In genomic region chr7:106486331-106486730, GRCh38 we compare ENCODE assay signal across 14 cellular contexts.
DNase-seq lines count a peak whose midpoint lies in the region; ATAC-seq, FAIRE-seq and TF ChIP-seq lines count a peak whose summit lies in the region.
"Had no signal": no experiment of that assay in that cellular context is flagged by ENCODE, and none has a peak within 500 bp of the region (broad histone marks: within the 10 kb centered on the region; RNA-seq: fewer than 3 reads in every experiment).

No MANE protein-coding gene starts in this region.

- DNase-seq in activated T-cell treated with anti-CD3 and anti-CD28 coated beads, Interleukin-2, amount 50 U/mL, for 24 hours = no peak
- no peak for DNase-seq in activated T-cell treated with anti-CD3 and anti-CD28 coated beads, Interleukin-2, amount 50 U/mL, for 72 hours
- DNase-seq in K562 (ENCODE audit: extremely low read depth in 1 of 4, low spot score in 3 of 4) (no peak), left kidney (ENCODE audit: low read depth, low spot score) (peak; percentile 58), upper lobe of right lung (no peak)
- DNase-seq in activated CD4-positive, alpha-beta T cell treated with anti-CD3 and anti-CD28 coated beads, Interleukin-2, amount 50 U/mL, for 1 hour = no peak
- no peak for DNase-seq in activated CD4-positive, alpha-beta T cell treated with anti-CD3 and anti-CD28 coated beads for 48 hours
- DNase-seq: activated B cell treated with CpG ODN at 0.5 μM for 24 hours, NCI-H2227 treated with DMSO at 0.1 percent for 48 hours had no signal

- no peak overlapping the region for H3K4me3 ChIP-seq in K562
- no peak overlapping the region for H3K4me3 ChIP-seq in upper lobe of right lung
- H3K4me3 ChIP-seq: neural progenitor cell, tibial nerve had no signal

- TF ChIP-seq POLR2A in K562 (conservative IDR thresholded peaks at IDR 0.05) = no peak

- H3K27ac ChIP-seq in K562 (ENCODE audit: extremely low read depth, low read depth, low read length) (no peak overlapping the region), upper lobe of right lung (peak overlapping the region; percentile 18)
- H3K27ac ChIP-seq: 22Rv1, KMS-11, neural progenitor cell had no signal

- no peak overlapping the region for H3K9ac ChIP-seq in K562 (ENCODE audit: insufficient read depth in 1 of 2, low read depth in 2 of 2, low read length in 2 of 2)
- H3K9ac ChIP-seq: KMS-11, neural progenitor cell had no signal

- FAIRE-seq in K562 (lab: Jason Lieb, UNC) = no peak

- CTCF ChIA-PET in K562 (lab: Yijun Ruan, JAX; ENCODE audit: low intra/inter-chr PET ratio) = no interaction called here

- H3K79me2 ChIP-seq in K562 (ENCODE audit: control insufficient read depth, insufficient read depth, low read length) = no peaks in the 10 kb centered on the region

- intact Hi-C loops in K562 (cut with micrococcal nuclease) = no loop called here
- intact Hi-C loops in upper lobe of right lung (cut with DNase I) = no loop called here

- H3K4me1 Mint-ChIP-seq in activated T-cell treated with anti-CD3 and anti-CD28 coated beads, Interleukin-2, amount 50 U/mL, for 24 hours (ENCODE audit: low read depth) = peaks cover 54% of the 10 kb centered on the region
- peaks cover 61% of the 10 kb centered on the region for H3K4me1 Mint-ChIP-seq in activated T-cell treated with anti-CD3 and anti-CD28 coated beads, Interleukin-2, amount 50 U/mL, for 72 hours (ENCODE audit: low read depth)
- peaks cover 6% of the 10 kb centered on the region for H3K4me1 Mint-ChIP-seq in stimulated activated memory B cell treated with anti-CD40 and anti-IgM and Interleukin-4, amounts not matched to agents 10 μg/mL and 1 μg/mL and 100 μg/mL, for 72 hours
- H3K4me1 Mint-ChIP-seq: activated B cell treated with CpG ODN at 0.5 μM for 24 hours had no signal

- H3K27me3 Mint-ChIP-seq in activated T-cell treated with anti-CD3 and anti-CD28 coated beads, Interleukin-2, amount 50 U/mL, for 24 hours = peaks cover 2% of the 10 kb centered on the region
- H3K27me3 Mint-ChIP-seq in activated T-cell treated with anti-CD3 and anti-CD28 coated beads, Interleukin-2, amount 50 U/mL, for 72 hours (ENCODE audit: low read depth) = peaks cover 38% of the 10 kb centered on the region
- H3K27me3 Mint-ChIP-seq in stimulated activated memory B cell treated with anti-CD40 and anti-IgM and Interleukin-4, amounts not matched to agents 10 μg/mL and 1 μg/mL and 100 μg/mL, for 72 hours = peaks cover 26% of the 10 kb centered on the region

- 41% methylated on average over 3 of the region's 3 CpGs for WGBS in K562 (ENCODE audit: insufficient coverage, low coverage, missing lambda C conversion rate)

- H2AFZ ChIP-seq in K562 (ENCODE audit: low read depth, low read length) = peak overlapping the region; percentile 44; the same call in 1 of the 2 replicates
- H2AFZ ChIP-seq: neural progenitor cell had no signal

- H3K4me1 ChIP-seq in K562 (replicated peaks in 1 of 2; ENCODE audit: control insufficient read depth in 2 of 2, insufficient read depth in 2 of 2, low read length in 2 of 2) (peaks cover 7 to 15% of the 10 kb centered on the region in 2 experiments; a peak in 3 of 5 replicates), upper lobe of right lung (peaks cover 23% of the 10 kb centered on the region)
- H3K4me1 ChIP-seq: neural progenitor cell had no signal

- H3K9me3 ChIP-seq in K562 (replicated peaks; ENCODE audit: control insufficient read depth, insufficient read depth, low read depth, low read length) (peaks cover 10% of the 10 kb centered on the region; the same call in 1 of the 2 replicates), upper lobe of right lung (no peaks in the 10 kb centered on the region)
- H3K9me3 ChIP-seq: tibial nerve had no signal

- no peaks in the 10 kb centered on the region for H4K20me1 ChIP-seq in K562 (replicated peaks; ENCODE audit: control insufficient read depth, insufficient read depth, low read length)

- H3K36me3 ChIP-seq in K562 (ENCODE audit: control insufficient read depth, insufficient read depth, low read length) = no peaks in the 10 kb centered on the region
- no peaks in the 10 kb centered on the region for H3K36me3 ChIP-seq in upper lobe of right lung
- H3K36me3 ChIP-seq: neural progenitor cell, tibial nerve had no signal

- H3K27ac Mint-ChIP-seq in activated T-cell treated with anti-CD3 and anti-CD28 coated beads, Interleukin-2, amount 50 U/mL, for 24 hours = peak overlapping the region; percentile 96
- H3K27ac Mint-ChIP-seq in activated T-cell treated with anti-CD3 and anti-CD28 coated beads, Interleukin-2, amount 50 U/mL, for 72 hours = no peak overlapping the region
- no peak overlapping the region for H3K27ac Mint-ChIP-seq in stimulated activated memory B cell treated with anti-CD40 and anti-IgM and Interleukin-4, amounts not matched to agents 10 μg/mL and 1 μg/mL and 100 μg/mL, for 72 hours
- H3K27ac Mint-ChIP-seq: activated B cell treated with CpG ODN at 0.5 μM for 24 hours, neural progenitor cell had no signal

- H3K36me3 Mint-ChIP-seq in activated T-cell treated with anti-CD3 and anti-CD28 coated beads, Interleukin-2, amount 50 U/mL, for 24 hours (ENCODE audit: low read depth) = peaks cover 13% of the 10 kb centered on the region
- H3K36me3 Mint-ChIP-seq in activated T-cell treated with anti-CD3 and anti-CD28 coated beads, Interleukin-2, amount 50 U/mL, for 72 hours (ENCODE audit: insufficient read depth in 2 of 2) = peaks cover 6 to 8% of the 10 kb centered on the region in 2 donors
- no peaks in the 10 kb centered on the region for H3K36me3 Mint-ChIP-seq in stimulated activated memory B cell treated with anti-CD40 and anti-IgM and Interleukin-4, amounts not matched to agents 10 μg/mL and 1 μg/mL and 100 μg/mL, for 72 hours
- H3K36me3 Mint-ChIP-seq: neural progenitor cell had no signal

- BruUV-seq in K562 (replicated peaks; lab: Mats Ljungman, UMichigan) = no TSS peak

- TF ChIP-seq CTCF in K562 (IDR thresholded peaks at IDR 0.05 in 2 of 3, conservative IDR thresholded peaks at IDR 0.05 in 1 of 3; ENCODE audit: insufficient read depth in 2 of 3, low read depth in 1 of 3, low read length in 3 of 3) (no peak), upper lobe of right lung (IDR thresholded peaks at IDR 0.05) (no peak)

- TF ChIP-seq EP300 in K562 (IDR thresholded peaks at IDR 0.05; ENCODE audit: low read length) = no peak

- H3K9me3 Mint-ChIP-seq in activated T-cell treated with anti-CD3 and anti-CD28 coated beads, Interleukin-2, amount 50 U/mL, for 24 hours = peaks cover 2% of the 10 kb centered on the region
- H3K9me3 Mint-ChIP-seq in activated T-cell treated with anti-CD3 and anti-CD28 coated beads, Interleukin-2, amount 50 U/mL, for 72 hours = peaks cover 2 to 5% of the 10 kb centered on the region in 2 donors
- H3K9me3 Mint-ChIP-seq in stimulated activated memory B cell treated with anti-CD40 and anti-IgM and Interleukin-4, amounts not matched to agents 10 μg/mL and 1 μg/mL and 100 μg/mL, for 72 hours = no peaks in the 10 kb centered on the region
- H3K9me3 Mint-ChIP-seq: neural progenitor cell had no signal

- in situ Hi-C loops in K562 (cut with MboI) = no loop called here

- no peaks in the 10 kb centered on the region for H3K9me1 ChIP-seq in K562 (ENCODE audit: control insufficient read depth, insufficient read depth, low read length)

- H3K4me2 ChIP-seq in K562 (ENCODE audit: insufficient read depth, low read length) = no peak overlapping the region
- H3K4me2 ChIP-seq: KMS-11, neural progenitor cell had no signal

- no peak for TF ChIP-seq RAD21 in K562 (CRISPR knock-in tag; conservative IDR thresholded peaks at IDR 0.05 in 1 of 2, IDR thresholded peaks at IDR 0.05 in 1 of 2)

- H3K4me3 Mint-ChIP-seq in activated T-cell treated with anti-CD3 and anti-CD28 coated beads, Interleukin-2, amount 50 U/mL, for 24 hours = no peak overlapping the region
- H3K4me3 Mint-ChIP-seq in activated T-cell treated with anti-CD3 and anti-CD28 coated beads, Interleukin-2, amount 50 U/mL, for 72 hours = no peak overlapping the region
- no peak overlapping the region for H3K4me3 Mint-ChIP-seq in stimulated activated memory B cell treated with anti-CD40 and anti-IgM and Interleukin-4, amounts not matched to agents 10 μg/mL and 1 μg/mL and 100 μg/mL, for 72 hours
- H3K4me3 Mint-ChIP-seq: activated B cell treated with CpG ODN at 0.5 μM for 24 hours, neural progenitor cell had no signal

- ATAC-seq in activated T-cell treated with anti-CD3 and anti-CD28 coated beads, Interleukin-2, amount 50 U/mL, for 72 hours (replicated peaks in 1 of 2) = no peak
- ATAC-seq in K562 = no peak
- peak; percentile 53 for ATAC-seq in upper lobe of right lung
- no peak for ATAC-seq in stimulated activated memory B cell treated with anti-CD40 and anti-IgM and Interleukin-4, amounts not matched to agents 10 μg/mL and 1 μg/mL and 100 μg/mL, for 72 hours

- H3K27me3 ChIP-seq in K562 (ENCODE audit: control insufficient read depth in 2 of 2, insufficient read depth in 2 of 2, low read length in 2 of 2) (no peaks in the 10 kb centered on the region), upper lobe of right lung (no peaks in the 10 kb centered on the region)
- H3K27me3 ChIP-seq: neural progenitor cell, tibial nerve had no signal

- POLR2A ChIA-PET in K562 (lab: Yijun Ruan, JAX) = interaction anchor here (1.7 kb wide), 1 partner anchor 16 kb away, joined by 7 read pairs; no protein-coding TSS in a partner anchor

TF ChIP-seq in K562, 482 proteins besides CTCF, POLR2A, EP300 and RAD21 (continues in another document):
- TF ChIP-seq FOXO4 (CRISPR knock-in tag; IDR thresholded peaks at IDR 0.05) (no peak), PCBP2 (IDR thresholded peaks at IDR 0.05; ENCODE audit: low read depth, low read length, poor library complexity, severe bottlenecking) (no peak), JUND (IDR thresholded peaks at IDR 0.05; ENCODE audit: borderline replicate concordance, low read depth, low read length) (no peak), JUND (tag; IDR thresholded peaks at IDR 0.05; ENCODE audit: borderline replicate concordance, low read depth, low read length) (no peak), MXI1 (IDR thresholded peaks at IDR 0.05; ENCODE audit: low read depth, low read length) (no peak), ELF2 (CRISPR knock-in tag; IDR thresholded peaks at IDR 0.05) (no peak), PHF20 (IDR thresholded peaks at IDR 0.05; ENCODE audit: partially characterized antibody) (no peak), GABPB1 (CRISPR knock-in tag; IDR thresholded peaks at IDR 0.05) (no peak), PTRF (tag; IDR thresholded peaks at IDR 0.05) (no peak), MTF1 (CRISPR knock-in tag; IDR thresholded peaks at IDR 0.05; ENCODE audit: borderline replicate concordance) (no peak)
